ENCODE assay signal across 16 cellular contexts in the genomic region with DNA sequence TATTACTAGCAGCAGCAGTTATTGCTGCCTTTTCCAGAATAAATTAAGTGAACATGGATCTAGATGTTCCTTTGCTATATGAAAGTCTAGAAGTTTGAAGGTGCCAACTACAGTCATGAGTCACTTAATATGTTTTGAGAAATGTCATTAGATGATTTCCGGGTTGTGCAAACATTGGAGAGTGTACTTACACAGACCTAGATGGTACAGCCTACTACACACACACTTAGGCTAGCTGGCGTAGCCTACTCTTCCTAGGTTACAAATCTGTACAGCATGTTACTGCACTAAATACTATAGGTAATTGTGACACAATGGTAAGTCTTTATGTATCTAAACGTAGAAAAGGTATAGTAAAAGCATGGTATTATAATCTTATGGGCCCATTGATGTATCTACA.
DNase-seq lines count a peak whose midpoint lies in the region; ATAC-seq and TF ChIP-seq lines count a peak whose summit lies in the region.
"Had no signal": no experiment of that assay in that cellular context is flagged by ENCODE, and none has a peak within 500 bp of the region (broad histone marks: within the 10 kb centered on the region; RNA-seq: fewer than 3 reads in every experiment).

No MANE protein-coding gene starts in this region.

- peak; percentile 78 for ATAC-seq in upper lobe of right lung
- ATAC-seq: CD8-positive, alpha-beta T cell; GM23338 had no signal

- intact Hi-C loops in upper lobe of right lung (cut with DNase I) = no loop called here

- no peaks in the 10 kb centered on the region for H3K9me3 ChIP-seq in upper lobe of right lung
- H3K9me3 ChIP-seq: Caco-2 had no signal

- H3K36me3 ChIP-seq in upper lobe of right lung = no peaks in the 10 kb centered on the region

- H3K27ac ChIP-seq in upper lobe of right lung = no peak overlapping the region
- H3K27ac ChIP-seq: 22Rv1 had no signal

- H3K4me1 ChIP-seq in upper lobe of right lung = no peaks in the 10 kb centered on the region
- H3K4me1 ChIP-seq: Caco-2 had no signal

- DNase-seq in DMS153 (lab: John Stamatoyannopoulos, UW) (peak; percentile 17), DMS153 treated with DMSO at 0.1 percent for 48 hours (lab: John Stamatoyannopoulos, UW; ENCODE audit: unreplicated experiment) (no peak), NCI-H2029 (lab: John Stamatoyannopoulos, UW) (peak; percentile 9), NCI-H69 (lab: John Stamatoyannopoulos, UW) (peak; percentile 50), upper lobe of right lung (no peak), cerebellar nuclear complex (lab: John Stamatoyannopoulos, UW) (no peak), NCI-H2081 (lab: John Stamatoyannopoulos, UW) (no peak), COLO829 (ENCODE audit: low spot score) (no peak)
- DNase-seq: Caco-2; CD8-positive, alpha-beta T cell; DMS79 treated with DMSO at 0.1 percent for 48 hours; EL; H7; IMR-90 had no signal

- H3K4me3 ChIP-seq in upper lobe of right lung = no peak overlapping the region
- H3K4me3 ChIP-seq: GM23338 had no signal

- TF ChIP-seq CTCF in upper lobe of right lung (IDR thresholded peaks at IDR 0.05) = no peak

- H3K27me3 ChIP-seq in upper lobe of right lung = no peaks in the 10 kb centered on the region

Comparison
In these comparisons a context has a peak if more than half of its experiments do, and no peak if none do; other contexts are left out.
1. DNase-seq: peak in DMS153 (single experiment), NCI-H2029 (single experiment) and NCI-H69 (single experiment); none in DMS153 treated with DMSO at 0.1 percent for 48 hours (single experiment), upper lobe of right lung (single experiment), cerebellar nuclear complex (0 of 2), NCI-H2081 (0 of 2) and COLO829 (single experiment).